In genomic region chr5:55146080-55146479, GRCh38 we compare ENCODE assay signal across 16 cellular contexts. TPM values are rescaled to one million over a fixed set of nuclear protein-coding genes. Genes with fewer than 3 reads are reported as not detected.
DNase-seq lines count a peak whose midpoint lies in the region; ATAC-seq, FAIRE-seq and TF ChIP-seq lines count a peak whose summit lies in the region.
"Had no signal": no experiment of that assay in that cellular context is flagged by ENCODE, and none has a peak within 500 bp of the region (broad histone marks: within the 10 kb centered on the region; RNA-seq: fewer than 3 reads in every experiment).

No MANE protein-coding gene starts in this region.

- no peak overlapping the region for H3K4ac ChIP-seq in H1 (replicated peaks; ENCODE audit: insufficient read length, low read depth, low read length)

- H3K14ac ChIP-seq in H1 (ENCODE audit: insufficient read length), result no peak overlapping the region

- H4K8ac ChIP-seq in H1 (ENCODE audit: extremely low read depth, insufficient read depth, low read length), result no peak overlapping the region

- H3K4me2 ChIP-seq in PC-3 (ENCODE audit: low read length) (peak overlapping the region; percentile 25; the same call in 1 of the 2 replicates), H1 (ENCODE audit: insufficient read depth in 1 of 2, low read depth in 2 of 2, low read length in 2 of 2) (no peak overlapping the region)
- H3K4me2 ChIP-seq: PC-9 had no signal

- H3K4me1 ChIP-seq in PC-3 (ENCODE audit: insufficient read depth, low read length), result no peaks in the 10 kb centered on the region
- H3K4me1 ChIP-seq in H1 (replicated peaks in 1 of 4; ENCODE audit: control insufficient read depth in 3 of 4, insufficient read depth in 4 of 4, low read length in 3 of 4), result no peaks in the 10 kb centered on the region
- H3K4me1 ChIP-seq in upper lobe of right lung, result no peaks in the 10 kb centered on the region
- H3K4me1 ChIP-seq: SJCRH30 had no signal

- H4K91ac ChIP-seq in H1 (replicated peaks; ENCODE audit: insufficient read length, low read length), result no peak overlapping the region

- no peak for TF ChIP-seq POLR2A in H1 (IDR thresholded peaks at IDR 0.05; ENCODE audit: control extremely low read depth in 1 of 2, low read depth in 2 of 2, low read length in 2 of 2)

- peaks cover 20% of the 10 kb centered on the region for H3K27me3 Mint-ChIP-seq in activated naive CD8-positive, alpha-beta T cell treated with anti-CD3 and anti-CD28 coated beads, Interleukin-2, amount 10 ng/mL, durations not matched to agents 7 days and 5 days
- peaks cover 25% of the 10 kb centered on the region for H3K27me3 Mint-ChIP-seq in activated naive CD8-positive, alpha-beta T cell treated with anti-CD3 and anti-CD28 coated beads, Interleukin-2, amount 50 U/mL, for 24 hours
- peaks cover 33% of the 10 kb centered on the region for H3K27me3 Mint-ChIP-seq in chondrocyte (ENCODE audit: low read depth)

- no peak overlapping the region for H3K9ac ChIP-seq in PC-3 (ENCODE audit: low read length)
- H3K9ac ChIP-seq in H1 (replicated peaks in 1 of 4; ENCODE audit: extremely low read depth in 1 of 4, low read depth in 3 of 4, low read length in 3 of 4), result no peak overlapping the region

- H3K27ac ChIP-seq in PC-3 (ENCODE audit: low read length) (no peak overlapping the region), H1 (ENCODE audit: low read depth, low read length) (no peak overlapping the region), upper lobe of right lung (no peak overlapping the region)
- H3K27ac ChIP-seq: PC-9, SJCRH30 had no signal

- no peaks in the 10 kb centered on the region for H3F3A ChIP-seq in PC-3 (ENCODE audit: low read length, unreplicated experiment)

- no peak overlapping the region for H2BK12ac ChIP-seq in H1 (ENCODE audit: low read depth, low read length)

- H2BK20ac ChIP-seq in H1 (ENCODE audit: low read length), result no peak overlapping the region

- no peak overlapping the region for H3K23ac ChIP-seq in H1 (ENCODE audit: insufficient read length)

- POLR2A ChIA-PET in activated naive CD8-positive, alpha-beta T cell treated with anti-CD3 and anti-CD28 coated beads, Interleukin-2, amount 10 ng/mL, durations not matched to agents 7 days and 5 days (lab: Charles Lee), result interaction anchor here (0.5 to 1.2 kb wide), 4 partner anchors 8 to 240 kb away, joined by 3 to 5 read pairs (median 4); partner anchors contain the start of gene GPX8
- POLR2A ChIA-PET in PC-3 (lab: Charles Lee; ENCODE audit: unreplicated experiment), result no interaction called here
- POLR2A ChIA-PET in H1 (lab: Charles Lee; ENCODE audit: partially characterized antibody), result interaction anchor here (1.4 kb wide), 2 partner anchors 14 to 240 kb away, joined by 4 to 6 read pairs; partner anchors contain the start of gene GPX8

- H3K56ac ChIP-seq in H1 (replicated peaks; ENCODE audit: insufficient read length, low read depth, low read length), result no peak overlapping the region

- H2AFZ ChIP-seq in PC-3 (ENCODE audit: low read length), result 0 out of 2 replicates have a peak overlapping the region, but pooled peaks have one; percentile 2
- H2AFZ ChIP-seq in H1 (ENCODE audit: low read length), result no peak overlapping the region; the same call in 1 of the 2 replicates
- H2AFZ ChIP-seq: PC-9 had no signal

- no peak overlapping the region for H2BK5ac ChIP-seq in H1 (ENCODE audit: low read depth, low read length)

- no peak for ATAC-seq in activated naive CD8-positive, alpha-beta T cell treated with anti-CD3 and anti-CD28 coated beads, Interleukin-2, amount 10 ng/mL, durations not matched to agents 7 days and 5 days (ENCODE audit: low read depth)
- ATAC-seq in activated naive CD8-positive, alpha-beta T cell treated with anti-CD3 and anti-CD28 coated beads, Interleukin-2, amount 50 U/mL, for 24 hours, result no peak
- no peak for ATAC-seq in PC-3
- ATAC-seq in upper lobe of right lung, result no peak
- ATAC-seq in HG02610 (IDR thresholded peaks at IDR 0.05; ENCODE audit: unreplicated experiment), result no peak

- H3K79me2 ChIP-seq in PC-3 (ENCODE audit: low read length) (no peaks in the 10 kb centered on the region), H1 (ENCODE audit: control insufficient read depth in 1 of 2, insufficient read depth in 2 of 2, low read length in 2 of 2) (no peaks in the 10 kb centered on the region)

- peaks cover 9% of the 10 kb centered on the region for H3K36me3 Mint-ChIP-seq in activated naive CD8-positive, alpha-beta T cell treated with anti-CD3 and anti-CD28 coated beads, Interleukin-2, amount 10 ng/mL, durations not matched to agents 7 days and 5 days
- H3K36me3 Mint-ChIP-seq in activated naive CD8-positive, alpha-beta T cell treated with anti-CD3 and anti-CD28 coated beads, Interleukin-2, amount 50 U/mL, for 24 hours (ENCODE audit: low read depth), result no peaks in the 10 kb centered on the region
- H3K36me3 Mint-ChIP-seq in chondrocyte (ENCODE audit: low read depth), result no peaks in the 10 kb centered on the region

- H4K5ac ChIP-seq in H1 (ENCODE audit: insufficient read length, low read depth, low read length), result no peak overlapping the region

- H3K23me2 ChIP-seq in H1 (ENCODE audit: low read depth, low read length), result no peaks in the 10 kb centered on the region

- H3K4me1 Mint-ChIP-seq in activated naive CD8-positive, alpha-beta T cell treated with anti-CD3 and anti-CD28 coated beads, Interleukin-2, amount 10 ng/mL, durations not matched to agents 7 days and 5 days, result peaks cover 40% of the 10 kb centered on the region
- H3K4me1 Mint-ChIP-seq in activated naive CD8-positive, alpha-beta T cell treated with anti-CD3 and anti-CD28 coated beads, Interleukin-2, amount 50 U/mL, for 24 hours, result peaks cover 26% of the 10 kb centered on the region
- peaks cover 4% of the 10 kb centered on the region for H3K4me1 Mint-ChIP-seq in chondrocyte (ENCODE audit: low read depth)

- H3K27ac Mint-ChIP-seq in activated naive CD8-positive, alpha-beta T cell treated with anti-CD3 and anti-CD28 coated beads, Interleukin-2, amount 10 ng/mL, durations not matched to agents 7 days and 5 days, result peak overlapping the region; percentile 46
- H3K27ac Mint-ChIP-seq in activated naive CD8-positive, alpha-beta T cell treated with anti-CD3 and anti-CD28 coated beads, Interleukin-2, amount 50 U/mL, for 24 hours, result no peak overlapping the region
- no peak overlapping the region for H3K27ac Mint-ChIP-seq in chondrocyte (ENCODE audit: unreplicated experiment)
- H3K27ac Mint-ChIP-seq: CD4-positive, alpha-beta T cell had no signal

- H3K9me3 ChIP-seq in PC-3 (ENCODE audit: low read length) (no peaks in the 10 kb centered on the region), H1 (ENCODE audit: insufficient read depth in 2 of 2, low read depth in 1 of 2, low read length in 1 of 2) (no peaks in the 10 kb centered on the region), upper lobe of right lung (no peaks in the 10 kb centered on the region)
- H3K9me3 ChIP-seq: SJCRH30 had no signal

- TF ChIP-seq CTCF in PC-3 (conservative IDR thresholded peaks at IDR 0.05; ENCODE audit: low read depth, low read length) (no peak), H1 (IDR thresholded peaks at IDR 0.05; ENCODE audit: control extremely low read depth in 1 of 3, insufficient read depth in 1 of 3, low read depth in 1 of 3, low read length in 3 of 3) (no peak), upper lobe of right lung (IDR thresholded peaks at IDR 0.05) (no peak), chondrocyte (IDR thresholded peaks at IDR 0.05) (no peak)

- no peak overlapping the region for H2BK120ac ChIP-seq in H1 (replicated peaks; ENCODE audit: low read depth, low read length)

- no peak for FAIRE-seq in H1 (lab: Jason Lieb, UNC)
- FAIRE-seq: HTR-8/SVneo had no signal

- H3K9me2 ChIP-seq in PC-3 (replicated peaks; ENCODE audit: low read length), result no peaks in the 10 kb centered on the region

- H2BK15ac ChIP-seq in H1 (ENCODE audit: low read length), result 0 out of 2 replicates have a peak overlapping the region, but pooled peaks have one; percentile 36

- H3K36me3 ChIP-seq in PC-3 (ENCODE audit: low read depth, low read length) (no peaks in the 10 kb centered on the region), H1 (ENCODE audit: control insufficient read depth in 2 of 4, insufficient read depth in 4 of 4, low read length in 3 of 4) (no peaks in the 10 kb centered on the region), upper lobe of right lung (no peaks in the 10 kb centered on the region)
- H3K36me3 ChIP-seq: SJCRH30 had no signal

- TF ChIP-seq EP300 in H1 (IDR thresholded peaks at IDR 0.05; ENCODE audit: borderline replicate concordance in 1 of 2, low read depth in 2 of 2, low read length in 2 of 2), result no peak

- H3K27me3 ChIP-seq in PC-3 (ENCODE audit: low read length), result no peaks in the 10 kb centered on the region
- no peaks in the 10 kb centered on the region for H3K27me3 ChIP-seq in H1 (replicated peaks in 1 of 4; ENCODE audit: control insufficient read depth in 3 of 4, extremely low read depth in 1 of 4, insufficient read depth in 3 of 4, low read length in 3 of 4)
- H3K27me3 ChIP-seq in upper lobe of right lung, result peaks cover 5% of the 10 kb centered on the region
- H3K27me3 ChIP-seq: SJCRH30 had no signal

- CTCF ChIA-PET in PC-3 (lab: Charles Lee) (interaction anchor here (0.8 to 1.4 kb wide), 2 partner anchors 13 to 202 kb away, joined by 3 to 6 read pairs; no protein-coding TSS in a partner anchor), H1 (lab: Charles Lee; ENCODE audit: partially characterized antibody) (interaction anchor here (0.6 to 3.6 kb wide), 22 partner anchors 9 to 245 kb away, joined by 3 to 59 read pairs (median 3); partner anchors contain the start of gene GPX8)

- H3K9me3 Mint-ChIP-seq in activated naive CD8-positive, alpha-beta T cell treated with anti-CD3 and anti-CD28 coated beads, Interleukin-2, amount 10 ng/mL, durations not matched to agents 7 days and 5 days, result no peaks in the 10 kb centered on the region
- no peaks in the 10 kb centered on the region for H3K9me3 Mint-ChIP-seq in activated naive CD8-positive, alpha-beta T cell treated with anti-CD3 and anti-CD28 coated beads, Interleukin-2, amount 50 U/mL, for 24 hours
- no peaks in the 10 kb centered on the region for H3K9me3 Mint-ChIP-seq in chondrocyte (ENCODE audit: low read depth)
- H3K9me3 Mint-ChIP-seq: CD4-positive, alpha-beta T cell had no signal

- no peak overlapping the region for H3K18ac ChIP-seq in H1 (ENCODE audit: extremely low read depth, low read length)

- 90% methylated on average over 8 of the region's 8 CpGs; no CpG with 5 or more reads in 1 of the 2 experiments for WGBS in H1 (ENCODE audit: extremely low coverage in 1 of 2, insufficient coverage in 1 of 2, insufficient read length in 1 of 2, insufficient replicate concordance in 2 of 2, low coverage in 1 of 2, low lambda C conversion rate in 2 of 2, missing lambda C conversion rate in 1 of 2), 2 experiments

- H3K4me3 ChIP-seq in PC-3 (ENCODE audit: low read length), result no peak overlapping the region
- H3K4me3 ChIP-seq in H1 (ENCODE audit: extremely low read depth in 1 of 4, insufficient read depth in 2 of 4, low read depth in 3 of 4, low read length in 4 of 4), result peak overlapping the region in 1 of 4 experiments; percentile 10; a peak in 1 of 8 replicates
- no peak overlapping the region for H3K4me3 ChIP-seq in upper lobe of right lung
- H3K4me3 ChIP-seq: PC-9, SJCRH30 had no signal

- peak overlapping the region; percentile 63 for H3K4me3 Mint-ChIP-seq in activated naive CD8-positive, alpha-beta T cell treated with anti-CD3 and anti-CD28 coated beads, Interleukin-2, amount 10 ng/mL, durations not matched to agents 7 days and 5 days
- H3K4me3 Mint-ChIP-seq in activated naive CD8-positive, alpha-beta T cell treated with anti-CD3 and anti-CD28 coated beads, Interleukin-2, amount 50 U/mL, for 24 hours, result no peak overlapping the region
- H3K4me3 Mint-ChIP-seq in chondrocyte (ENCODE audit: unreplicated experiment), result no peak overlapping the region
- H3K4me3 Mint-ChIP-seq: CD4-positive, alpha-beta T cell had no signal

- no peak for DNase-seq in activated naive CD8-positive, alpha-beta T cell treated with anti-CD3 and anti-CD28 coated beads, Interleukin-2, amount 10 ng/mL, durations not matched to agents 7 days and 5 days
- no peak for DNase-seq in activated naive CD8-positive, alpha-beta T cell treated with anti-CD3 and anti-CD28 coated beads, Interleukin-2, amount 50 U/mL, for 24 hours
- DNase-seq in PC-3 (no peak), H1 (ENCODE audit: low read depth in 1 of 2, low spot score in 2 of 2) (no peak), upper lobe of right lung (no peak), chondrocyte (ENCODE audit: low spot score) (no peak)
- no peak for DNase-seq in activated naive CD4-positive, alpha-beta T cell treated with Interleukin-2 at 50 U/mL for 16 hours

- TF ChIP-seq RAD21 in H1 (IDR thresholded peaks at IDR 0.05 in 1 of 2, conservative IDR thresholded peaks at IDR 0.05 in 1 of 2; ENCODE audit: low read depth in 2 of 2, low read length in 2 of 2), result no peak

- BruUV-seq in PC-3 (replicated peaks; lab: Mats Ljungman, UMichigan), result no TSS peak

- no peak overlapping the region for H2AK5ac ChIP-seq in H1 (ENCODE audit: low read depth, low read length)

- H4K20me1 ChIP-seq in PC-3 (ENCODE audit: low read length) (no peaks in the 10 kb centered on the region), H1 (replicated peaks in 1 of 2; ENCODE audit: control insufficient read depth in 1 of 2, insufficient read depth in 2 of 2, low read length in 2 of 2) (no peaks in the 10 kb centered on the region)

- H3K79me1 ChIP-seq in H1 (ENCODE audit: low read depth, low read length), result no peaks in the 10 kb centered on the region

- intact Hi-C loops in PC-3 (cut with micrococcal nuclease) (loop anchor here (1.0 kb wide), 2 partner anchors 202 to 240 kb away; no protein-coding TSS in a partner anchor), upper lobe of right lung (cut with DNase I) (loop anchor here (10.0 kb wide), 1 partner anchor 241 kb away; no protein-coding TSS in a partner anchor)

RNA-seq across cellular contexts. Expression of gene GPX8, which starts 13.9 kb away (rescaled TPM):
- not detected for total RNA-seq in activated naive CD8-positive, alpha-beta T cell treated with anti-CD3 and anti-CD28 coated beads, Interleukin-2, amount 10 ng/mL, durations not matched to agents 7 days and 5 days
- total RNA-seq in PC-3 (2014; rRNA removed), result 13.0 and 18.3 TPM in 2 replicates
- total RNA-seq in H1 (2021; fragmentation: NEBNext Ultra II Directional; extraction: Animal tissue kit (Norgen Biotek cat#: 25700)), result 55.5 and 60.4 TPM in 2 replicates
- polyA plus RNA-seq in H1 (2011; rRNA removed), result 11.2 and 19.5 TPM in 2 replicates
- polyA plus RNA-seq in H1 (2011; cell fraction: cytosol; rRNA removed), result 25.7 TPM
- polyA plus RNA-seq in H1 (2011; cell fraction: nucleus; rRNA removed), result 10.0 TPM
- 24.8 to 52.1 TPM (median 30.5 TPM) in 4 replicates for polyA plus RNA-seq in H1 (2012, experiment 1 of 2)
- polyA plus RNA-seq in H1 (2012, experiment 2 of 2), result 3.3 TPM
- 77.7 TPM for polyA plus RNA-seq in H1 (2013, experiment 1 of 2)
- polyA plus RNA-seq in H1 (2013, experiment 2 of 2), result 93.7 TPM
- polyA minus RNA-seq in H1 (2011; rRNA and poly(A)+ RNA removed), result 34.4 and 36.4 TPM in 2 replicates
- 14.2 TPM for polyA minus RNA-seq in H1 (2011; cell fraction: cytosol; rRNA and poly(A)+ RNA removed)
- 31.5 TPM for polyA minus RNA-seq in H1 (2011; cell fraction: nucleus; rRNA and poly(A)+ RNA removed)
- total RNA-seq in upper lobe of right lung, result 9.5 TPM
- 196 to 212 TPM (median 198 TPM) in 3 replicates for total RNA-seq in chondrocyte
- total RNA-seq: CD4-positive, alpha-beta T cell had no signal

RNA-seq across cellular contexts. Expression of gene CDC20B, which starts 26.9 kb away (rescaled TPM):
- total RNA-seq in activated naive CD8-positive, alpha-beta T cell treated with anti-CD3 and anti-CD28 coated beads, Interleukin-2, amount 10 ng/mL, durations not matched to agents 7 days and 5 days, result under 1 TPM; 0.28 to 0.48 TPM
- total RNA-seq in PC-3 (2014; rRNA removed) (not detected in 2 replicates), upper lobe of right lung (not detected), chondrocyte (not detected in 3 replicates)
- total RNA-seq in H1 (2021; fragmentation: NEBNext Ultra II Directional; extraction: Animal tissue kit (Norgen Biotek cat#: 25700)), result not detected in 2 replicates
- 0.06 and 0.08 TPM in 2 replicates for polyA plus RNA-seq in H1 (2011; rRNA removed)
- polyA plus RNA-seq in H1 (2011; cell fraction: cytosol; rRNA removed), result 0.06 TPM
- 0.07 TPM for polyA plus RNA-seq in H1 (2011; cell fraction: nucleus; rRNA removed)
- 0.09 to 0.15 TPM in 2 of 4 replicates, not detected in the others for polyA plus RNA-seq in H1 (2012, experiment 1 of 2)
- polyA plus RNA-seq in H1 (2012, experiment 2 of 2), result not detected
- 0.04 TPM for polyA plus RNA-seq in H1 (2013, experiment 1 of 2)
- 0.04 TPM for polyA plus RNA-seq in H1 (2013, experiment 2 of 2)
- polyA minus RNA-seq in H1 (2011; rRNA and poly(A)+ RNA removed), result 0.13 and 0.15 TPM in 2 replicates
- not detected for polyA minus RNA-seq in H1 (2011; cell fraction: cytosol; rRNA and poly(A)+ RNA removed)
- not detected for polyA minus RNA-seq in H1 (2011; cell fraction: nucleus; rRNA and poly(A)+ RNA removed)
- total RNA-seq: CD4-positive, alpha-beta T cell; left ventricle myocardium superior; LHCN-M2; PC-9 had no signal
- polyA plus RNA-seq: AG04450 had no signal

RNA-seq across cellular contexts. Expression of gene GZMA, which starts 43.6 kb away (rescaled TPM):
- 100 to 1,000 TPM; 242 to 250 TPM for total RNA-seq in activated naive CD8-positive, alpha-beta T cell treated with anti-CD3 and anti-CD28 coated beads, Interleukin-2, amount 10 ng/mL, durations not matched to agents 7 days and 5 days
- total RNA-seq in PC-3 (2014; rRNA removed) (not detected in 2 replicates), upper lobe of right lung (8.8 TPM), chondrocyte (not detected in 3 replicates)
- not detected in 2 replicates for total RNA-seq in H1 (2021; fragmentation: NEBNext Ultra II Directional; extraction: Animal tissue kit (Norgen Biotek cat#: 25700))
- polyA plus RNA-seq in H1 (2011; rRNA removed), result not detected in 2 replicates
- polyA plus RNA-seq in H1 (2011; cell fraction: cytosol; rRNA removed), result not detected
- not detected for polyA plus RNA-seq in H1 (2011; cell fraction: nucleus; rRNA removed)
- not detected in 4 replicates for polyA plus RNA-seq in H1 (2012, experiment 1 of 2)
- polyA plus RNA-seq in H1 (2012, experiment 2 of 2), result not detected
- polyA plus RNA-seq in H1 (2013, experiment 1 of 2), result not detected
- polyA plus RNA-seq in H1 (2013, experiment 2 of 2), result not detected
- polyA minus RNA-seq in H1 (2011; rRNA and poly(A)+ RNA removed), result not detected in 2 replicates
- not detected for polyA minus RNA-seq in H1 (2011; cell fraction: cytosol; rRNA and poly(A)+ RNA removed)
- polyA minus RNA-seq in H1 (2011; cell fraction: nucleus; rRNA and poly(A)+ RNA removed), result not detected
- total RNA-seq: LHCN-M2, PC-9, SJCRH30, temporal lobe had no signal
- polyA plus RNA-seq: AG04450 had no signal

Comparison
In these comparisons a context has a peak if more than half of its experiments do, and no peak if none do; other contexts are left out.
1. RNA of gene GPX8, which starts 13.9 kb away (total RNA-seq): 196 to 212 TPM in chondrocyte, 55.5 to 60.4 TPM in H1, 13.0 to 18.3 TPM in PC-3 and 9.5 TPM in upper lobe of right lung (single experiment); not detected in activated naive CD8-positive, alpha-beta T cell treated with anti-CD3 and anti-CD28 coated beads, Interleukin-2, amount 10 ng/mL, durations not matched to agents 7 days and 5 days; every median in the first group is over 10 times any median in the second.
2. RNA of gene GZMA, which starts 43.6 kb away (total RNA-seq): 242 to 250 TPM in activated naive CD8-positive, alpha-beta T cell treated with anti-CD3 and anti-CD28 coated beads, Interleukin-2, amount 10 ng/mL, durations not matched to agents 7 days and 5 days; 8.8 TPM in upper lobe of right lung (single experiment), not detected in PC-3, not detected in H1 and not detected in chondrocyte; every median in the first group is over 10 times any median in the second.